16 cellular contexts compared by ENCODE assay signal in the genomic region with DNA sequence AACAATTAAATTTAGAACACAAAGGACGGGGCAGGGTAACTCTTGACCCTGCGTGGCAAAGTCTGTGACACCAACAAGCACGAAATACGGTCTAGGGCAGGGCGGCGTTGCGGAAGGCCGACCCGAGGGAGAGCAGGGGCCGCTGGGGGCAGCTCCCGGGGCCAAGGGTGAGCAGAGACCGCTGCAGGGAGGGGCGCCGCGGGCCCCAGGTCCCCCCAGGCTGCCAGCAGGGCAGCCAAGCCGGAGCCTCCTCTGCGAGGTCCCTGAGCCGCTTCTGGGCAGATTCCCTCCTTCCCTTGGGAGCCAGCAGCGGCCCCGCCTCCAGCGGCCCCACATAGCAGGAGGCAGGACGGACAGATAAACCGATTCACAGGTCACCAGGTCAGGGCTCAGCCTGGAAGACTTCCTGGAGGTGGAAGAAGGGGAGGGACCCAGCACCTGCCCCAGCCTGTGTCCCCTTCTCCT.
DNase-seq lines count a peak whose midpoint lies in the region; ATAC-seq and TF ChIP-seq lines count a peak whose summit lies in the region.
"Had no signal": no experiment of that assay in that cellular context is flagged by ENCODE, and none has a peak within 500 bp of the region (broad histone marks: within the 10 kb centered on the region; RNA-seq: fewer than 3 reads in every experiment).

No MANE protein-coding gene starts in this region.

- H3K4me3 Mint-ChIP-seq in endothelial cell (ENCODE audit: unreplicated experiment): no peak overlapping the region

- DNase-seq in NCI-H82 (lab: John Stamatoyannopoulos, UW): peak; percentile 44
- no peak for DNase-seq in NCI-H82 treated with DMSO at 0.1 percent for 48 hours (lab: John Stamatoyannopoulos, UW; ENCODE audit: unreplicated experiment)
- DNase-seq in WERI-Rb-1: peak; percentile 75
- DNase-seq in right cardiac atrium: peak; percentile 11 to 49 (median 42)
- DNase-seq in posterior vena cava (ENCODE audit: low spot score): peak; percentile 78
- DNase-seq in endothelial cell (ENCODE audit: low spot score): no peak
- DNase-seq: 8988T, DMS53, MG63, NCI-H1105, NCI-H187, NCI-H510A had no signal

- TF ChIP-seq CTCF in WERI-Rb-1 (IDR thresholded peaks at IDR 0.05; ENCODE audit: low read depth, low read length): no peak
- TF ChIP-seq CTCF in endothelial cell (IDR thresholded peaks at IDR 0.05; ENCODE audit: unreplicated experiment): no peak

- peaks cover 3% of the 10 kb centered on the region for H3K36me3 Mint-ChIP-seq in endothelial cell (ENCODE audit: low read depth, unreplicated experiment)

- no peak overlapping the region for H3K4me3 ChIP-seq in WERI-Rb-1 (ENCODE audit: low read depth, low read length)
- no peak overlapping the region for H3K4me3 ChIP-seq in right cardiac atrium (ENCODE audit: low read length)
- H3K4me3 ChIP-seq: GM12878, MG63 had no signal

- H3K27me3 ChIP-seq in WERI-Rb-1 (ENCODE audit: insufficient read depth, low read depth, severe bottlenecking) (no peaks in the 10 kb centered on the region), right cardiac atrium (ENCODE audit: control insufficient read depth, insufficient read depth) (no peaks in the 10 kb centered on the region)
- H3K27me3 ChIP-seq: MG63 had no signal

- H3K9me3 Mint-ChIP-seq in endothelial cell (ENCODE audit: unreplicated experiment): no peaks in the 10 kb centered on the region

- WGBS in right cardiac atrium: 45% methylated on average over 23 of the region's 23 CpGs

- no peak overlapping the region for H3K27ac Mint-ChIP-seq in endothelial cell (ENCODE audit: unreplicated experiment)

- intact Hi-C loops in right cardiac atrium (cut with DNase I): no loop called here
- intact Hi-C loops in posterior vena cava (cut with DNase I): no loop called here

- no peaks in the 10 kb centered on the region for H3K4me1 ChIP-seq in right cardiac atrium (ENCODE audit: control insufficient read depth, insufficient read depth, low read length)

- peaks cover 4% of the 10 kb centered on the region for H3K27me3 Mint-ChIP-seq in endothelial cell (ENCODE audit: unreplicated experiment)

- H3K9me3 ChIP-seq in WERI-Rb-1 (ENCODE audit: severe bottlenecking) (peaks cover 5% of the 10 kb centered on the region), right cardiac atrium (ENCODE audit: control insufficient read depth, low read length) (peaks cover 6% of the 10 kb centered on the region)

- peak overlapping the region; percentile 56 for H3K27ac ChIP-seq in WERI-Rb-1
- H3K27ac ChIP-seq in right cardiac atrium (ENCODE audit: low read length): no peak overlapping the region
- H3K27ac ChIP-seq: RWPE1 had no signal

- no peaks in the 10 kb centered on the region for H3K36me3 ChIP-seq in WERI-Rb-1
- H3K36me3 ChIP-seq: MG63 had no signal

- H3K4me1 Mint-ChIP-seq in endothelial cell (ENCODE audit: unreplicated experiment): peaks cover 2% of the 10 kb centered on the region

- ATAC-seq in right cardiac atrium: no peak
- ATAC-seq in HG02973 (IDR thresholded peaks at IDR 0.05; ENCODE audit: unreplicated experiment): no peak
- ATAC-seq in HG03095 (IDR thresholded peaks at IDR 0.05; ENCODE audit: unreplicated experiment): no peak
- ATAC-seq: GM12878 had no signal

Comparison
In these comparisons a context has a peak if more than half of its experiments do, and no peak if none do; other contexts are left out.
1. DNase-seq: peak in NCI-H82 (single experiment), WERI-Rb-1 (single experiment), right cardiac atrium (3 of 3) and posterior vena cava (single experiment); none in NCI-H82 treated with DMSO at 0.1 percent for 48 hours (single experiment) and endothelial cell (single experiment).